Comparison of ENCODE assay signal across 11 cellular contexts in genomic region chr5:31640024-31640423, GRCh38. TPM values are rescaled to one million over a fixed set of nuclear protein-coding genes. Genes with fewer than 3 reads are reported as not detected.
DNase-seq lines count a peak whose midpoint lies in the region; ATAC-seq and TF ChIP-seq lines count a peak whose summit lies in the region.
"Had no signal": no experiment of that assay in that cellular context is flagged by ENCODE, and none has a peak within 500 bp of the region (broad histone marks: within the 10 kb centered on the region; RNA-seq: fewer than 3 reads in every experiment).

No MANE protein-coding gene starts in this region.

- H3K4me3 Mint-ChIP-seq in effector memory CD8-positive, alpha-beta T cell: peak overlapping the region; percentile 76 to 79
- H3K4me3 Mint-ChIP-seq in mesothelial cell of epicardium: peak overlapping the region; percentile 69
- no peak overlapping the region for H3K4me3 Mint-ChIP-seq in type B pancreatic cell

- no peaks in the 10 kb centered on the region for H3K36me3 Mint-ChIP-seq in effector memory CD8-positive, alpha-beta T cell (ENCODE audit: insufficient read depth)
- H3K36me3 Mint-ChIP-seq in mesothelial cell of epicardium (no peaks in the 10 kb centered on the region), type B pancreatic cell (no peaks in the 10 kb centered on the region)

- 0 out of 2 replicates have a peak, but pooled peaks cover 3% of the 10 kb centered on the region for H3K27me3 ChIP-seq in BE2C
- H3K27me3 ChIP-seq in HUES48 (ENCODE audit: control insufficient read depth, insufficient read depth, low read length): peaks cover 23% of the 10 kb centered on the region
- H3K27me3 ChIP-seq: SJSA1 had no signal

- TF ChIP-seq CTCF in BE2C (IDR thresholded peaks at IDR 0.05; ENCODE audit: low read depth, low read length) (no peak), mesothelial cell of epicardium (IDR thresholded peaks at IDR 0.05; ENCODE audit: unreplicated experiment) (no peak), type B pancreatic cell (conservative IDR thresholded peaks at IDR 0.05) (no peak)

- H3K4me1 ChIP-seq in BE2C: peaks cover 4% of the 10 kb centered on the region; the same call in 1 of the 2 replicates
- H3K4me1 ChIP-seq in HUES48 (ENCODE audit: control insufficient read depth, insufficient read depth, low read length): peaks cover 14% of the 10 kb centered on the region

- H3K36me3 ChIP-seq in BE2C (no peaks in the 10 kb centered on the region), HUES48 (ENCODE audit: control insufficient read depth, insufficient read depth, low read length) (no peaks in the 10 kb centered on the region)
- H3K36me3 ChIP-seq: SJSA1 had no signal

- ATAC-seq in effector memory CD8-positive, alpha-beta T cell (replicated peaks): no peak
- ATAC-seq in HG03565 (IDR thresholded peaks at IDR 0.05; ENCODE audit: unreplicated experiment): no peak

- H3K4me3 ChIP-seq in BE2C (ENCODE audit: low read depth, low read length): peak overlapping the region; percentile 64
- H3K4me3 ChIP-seq in HUES48 (ENCODE audit: low read depth, low read length): peak overlapping the region; percentile 84

- DNase-seq in BE2C (no peak), mesothelial cell of epicardium (ENCODE audit: low spot score in 2 of 2, unreplicated experiment in 2 of 2) (no peak), germinal center (ENCODE audit: low spot score) (no peak), NCI-H2081 treated with DMSO at 0.1 percent for 48 hours (lab: John Stamatoyannopoulos, UW) (no peak), type B pancreatic cell (ENCODE audit: extremely low spot score, unreplicated experiment) (no peak)
- DNase-seq in effector memory CD8-positive, alpha-beta T cell: no peak
- DNase-seq: cortex of kidney, KBM-7 had no signal

- no peaks in the 10 kb centered on the region for H3K9me3 Mint-ChIP-seq in effector memory CD8-positive, alpha-beta T cell
- H3K9me3 Mint-ChIP-seq in mesothelial cell of epicardium: no peaks in the 10 kb centered on the region
- no peaks in the 10 kb centered on the region for H3K9me3 Mint-ChIP-seq in type B pancreatic cell

- H3K9ac ChIP-seq in HUES48 (ENCODE audit: low read depth, low read length): no peak overlapping the region

- H3K27ac Mint-ChIP-seq in effector memory CD8-positive, alpha-beta T cell: peak overlapping the region in 1 of 2 donors; percentile 13
- H3K27ac Mint-ChIP-seq in mesothelial cell of epicardium (no peak overlapping the region), type B pancreatic cell (no peak overlapping the region)

- H3K27ac ChIP-seq in HUES48 (ENCODE audit: low read depth, low read length): no peak overlapping the region
- H3K27ac ChIP-seq: SJSA1 had no signal

- H3K27me3 Mint-ChIP-seq in effector memory CD8-positive, alpha-beta T cell: peaks cover 28 to 31% of the 10 kb centered on the region in 2 donors
- H3K27me3 Mint-ChIP-seq in mesothelial cell of epicardium (ENCODE audit: low read depth): peaks cover 4% of the 10 kb centered on the region
- peaks cover 24% of the 10 kb centered on the region for H3K27me3 Mint-ChIP-seq in type B pancreatic cell

- H3K9me3 ChIP-seq in BE2C (no peaks in the 10 kb centered on the region), HUES48 (ENCODE audit: control insufficient read depth, insufficient read depth, low read length) (no peaks in the 10 kb centered on the region)
- H3K9me3 ChIP-seq: SJSA1 had no signal

- peaks cover 8 to 11% of the 10 kb centered on the region in 2 donors for H3K4me1 Mint-ChIP-seq in effector memory CD8-positive, alpha-beta T cell (ENCODE audit: low read depth in 2 of 2)
- peaks cover 27% of the 10 kb centered on the region for H3K4me1 Mint-ChIP-seq in mesothelial cell of epicardium
- peaks cover 9% of the 10 kb centered on the region for H3K4me1 Mint-ChIP-seq in type B pancreatic cell (ENCODE audit: unreplicated experiment)

RNA-seq across cellular contexts. Expression of gene PDZD2, which starts 1.1 kb away (rescaled TPM):
- 2.2 TPM for polyA plus RNA-seq in BE2C (2012; ENCODE audit: insufficient read depth, insufficient read length, low read depth)
- total RNA-seq in mesothelial cell of epicardium (21.5 to 23.1 TPM (median 22.1 TPM) in 3 replicates), type B pancreatic cell (ENCODE audit: low replicate concordance) (4.3 and 6.0 TPM in 2 replicates)
